In genomic region chr9:101398335-101398929, GRCh38 we compare ENCODE assay signal across 1 cellular context.
TF ChIP-seq lines count a peak whose summit lies in the region.

TSS of gene MRPL50 (minus strand) at chr9:101398618. CDS start at chr9:101398592, 26 bp downstream.
TSS of gene ZNF189 (plus strand) at chr9:101398851. CDS start at chr9:101399157, 306 bp downstream.

TF ChIP-seq in HepG2, 621 proteins besides CTCF, POLR2A, EP300 and RAD21 (continued from another document and continues in another):
- TF ChIP-seq THRA (CRISPR knock-in tag; IDR thresholded peaks at IDR 0.05; ENCODE audit: borderline replicate concordance) (peak; percentile 63; the same call in 1 of the 2 replicates), JUN (CRISPR knock-in tag; IDR thresholded peaks at IDR 0.05) (peak; percentile 69), BRF2 (CRISPR knock-in tag; IDR thresholded peaks at IDR 0.05) (peak; percentile 93), CBX5 (CRISPR knock-in tag; IDR thresholded peaks at IDR 0.05; ENCODE audit: borderline replicate concordance) (peak; percentile 65), HOXA3 (CRISPR knock-in tag; IDR thresholded peaks at IDR 0.05) (peak; percentile 95), SIX1 (CRISPR knock-in tag; IDR thresholded peaks at IDR 0.05; ENCODE audit: borderline replicate concordance) (peak; percentile 39; the same call in 1 of the 2 replicates), ZBTB34 (CRISPR knock-in tag; IDR thresholded peaks at IDR 0.05) (peak; percentile 89), SIX4 (CRISPR knock-in tag; IDR thresholded peaks at IDR 0.05) (peak; percentile 73), ZNF441 (CRISPR knock-in tag; IDR thresholded peaks at IDR 0.05; ENCODE audit: borderline replicate concordance) (peak; percentile 53), TCF7 (IDR thresholded peaks at IDR 0.05; ENCODE audit: low read depth) (no peak), STAT6 (CRISPR knock-in tag; IDR thresholded peaks at IDR 0.05; ENCODE audit: borderline replicate concordance) (no peak), ZBED4 (CRISPR knock-in tag; IDR thresholded peaks at IDR 0.05; ENCODE audit: borderline replicate concordance) (no peak; the same call in 1 of the 2 replicates), SPEN (CRISPR knock-in tag; IDR thresholded peaks at IDR 0.05; ENCODE audit: low read depth) (peak; percentile 88), ISL2 (CRISPR knock-in tag; IDR thresholded peaks at IDR 0.05) (peak; percentile 68; the same call in 1 of the 2 replicates), GMEB2 (CRISPR knock-in tag; IDR thresholded peaks at IDR 0.05; ENCODE audit: low read depth) (peak; percentile 95), ZBTB20 (CRISPR knock-in tag; IDR thresholded peaks at IDR 0.05; ENCODE audit: borderline replicate concordance, low read depth) (peak; percentile 49), ZNF558 (CRISPR knock-in tag; IDR thresholded peaks at IDR 0.05; ENCODE audit: borderline replicate concordance) (no peak; the same call in 1 of the 2 replicates), NR2F6 (IDR thresholded peaks at IDR 0.05) (peak; percentile 23; the same call in 1 of the 2 replicates), NR2F6 (CRISPR knock-in tag; IDR thresholded peaks at IDR 0.05) (no peak), CREB3 (CRISPR knock-in tag; IDR thresholded peaks at IDR 0.05) (no peak), ZNF724P (CRISPR knock-in tag; IDR thresholded peaks at IDR 0.05; ENCODE audit: borderline replicate concordance) (no peak), SAP130 (CRISPR knock-in tag; IDR thresholded peaks at IDR 0.05; ENCODE audit: low read depth) (peak; percentile 91), SRF (IDR thresholded peaks at IDR 0.05; ENCODE audit: low read depth, low read length) (no peak), FOXK1 (CRISPR knock-in tag; IDR thresholded peaks at IDR 0.05; ENCODE audit: borderline replicate concordance, low read depth) (peak; percentile 96), TARDBP (CRISPR knock-in tag; IDR thresholded peaks at IDR 0.05) (peak; percentile 93), GPN1 (CRISPR knock-in tag; IDR thresholded peaks at IDR 0.05; ENCODE audit: borderline replicate concordance) (no peak), ZEB1 (IDR thresholded peaks at IDR 0.05; ENCODE audit: insufficient replicate concordance, low read depth) (no peak), HINFP (CRISPR knock-in tag; IDR thresholded peaks at IDR 0.05; ENCODE audit: low read depth) (peak; percentile 71; the same call in 1 of the 2 replicates), E2F5 (CRISPR knock-in tag; conservative IDR thresholded peaks at IDR 0.05) (no peak; the same call in 1 of the 2 replicates), NR2C2 (CRISPR knock-in tag; IDR thresholded peaks at IDR 0.05; ENCODE audit: borderline replicate concordance) (peak; percentile 92), TGIF2 (CRISPR knock-in tag; IDR thresholded peaks at IDR 0.05) (peak; percentile 83), HES4 (CRISPR knock-in tag; IDR thresholded peaks at IDR 0.05; ENCODE audit: borderline replicate concordance) (no peak), PRDM10 (CRISPR knock-in tag; IDR thresholded peaks at IDR 0.05; ENCODE audit: low read depth) (no peak; the same call in 1 of the 2 replicates), ZNF383 (CRISPR knock-in tag; IDR thresholded peaks at IDR 0.05; ENCODE audit: borderline replicate concordance) (0 out of 2 replicates have a peak, but pooled peaks have one; percentile 55), JUNB (CRISPR knock-in tag; IDR thresholded peaks at IDR 0.05; ENCODE audit: borderline replicate concordance) (no peak), ATM (IDR thresholded peaks at IDR 0.05; ENCODE audit: borderline replicate concordance) (no peak), HDAC6 (IDR thresholded peaks at IDR 0.05; ENCODE audit: low read depth, low read length) (no peak), NCOA5 (CRISPR knock-in tag; IDR thresholded peaks at IDR 0.05) (no peak)
